In the genomic region with DNA sequence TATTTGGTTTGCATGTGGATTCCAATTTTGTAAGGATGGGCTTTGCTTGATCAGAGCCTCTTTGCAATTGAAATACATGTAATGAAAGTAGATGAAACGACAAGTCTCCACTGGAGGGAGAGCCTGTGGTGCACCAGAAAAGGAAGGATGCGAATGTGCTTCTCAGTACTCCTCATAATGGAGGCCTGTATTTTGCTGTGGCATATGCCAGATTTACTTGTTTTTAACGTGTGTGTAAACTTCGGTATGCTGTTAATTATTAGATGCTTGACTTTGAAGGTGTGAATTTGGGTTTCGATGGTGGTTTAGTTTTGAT, we compare ENCODE assay signal across 9 cellular contexts. TPM values are rescaled to one million over a fixed set of nuclear protein-coding genes. Genes with fewer than 3 reads are reported as not detected.
DNase-seq lines count a peak whose midpoint lies in the region; ATAC-seq, FAIRE-seq and TF ChIP-seq lines count a peak whose summit lies in the region.
"Had no signal": no experiment of that assay in that cellular context is flagged by ENCODE, and none has a peak within 500 bp of the region (broad histone marks: within the 10 kb centered on the region; RNA-seq: fewer than 3 reads in every experiment).

No MANE protein-coding gene starts in this region.

- H3K27me3 ChIP-seq in gastroesophageal sphincter (no peaks in the 10 kb centered on the region), small intestine (ENCODE audit: control insufficient read depth in 2 of 2, insufficient read depth in 2 of 2, low read length in 2 of 2) (no peaks in the 10 kb centered on the region)

- WGBS in gastroesophageal sphincter (ENCODE audit: low coverage in 1 of 2), 2 donors: 13 to 15% methylated on average over 4 to 5 of the region's 5 CpGs
- WGBS in small intestine, 3 donors: 21 to 31% (median 24%) methylated on average over 5 of the region's 5 CpGs

- peak overlapping the region in 3 of 4 donors; percentile 96 to 98 (median 97) for H3K27ac ChIP-seq in gastroesophageal sphincter
- H3K27ac ChIP-seq in small intestine (ENCODE audit: low read depth in 1 of 2, low read length in 1 of 2): no peak overlapping the region
- H3K27ac ChIP-seq: neutrophil had no signal

- TF ChIP-seq CTCF in gastroesophageal sphincter (IDR thresholded peaks at IDR 0.05): peak in 3 of 4 experiments; percentile 39 to 56 (median 53)

- H3K36me3 ChIP-seq in gastroesophageal sphincter: no peaks in the 10 kb centered on the region
- H3K36me3 ChIP-seq in small intestine (ENCODE audit: control insufficient read depth in 2 of 2, insufficient read depth in 2 of 2, low read length in 2 of 2): no peaks in the 10 kb centered on the region
- H3K36me3 ChIP-seq: neutrophil had no signal

- no peak for TF ChIP-seq POLR2A in gastroesophageal sphincter (IDR thresholded peaks at IDR 0.05)

- peak overlapping the region; percentile 95 for H3K27ac Mint-ChIP-seq in activated T-helper 1 cell treated with anti-CD3 and anti-CD28 coated beads, Interleukin-12 subunit alpha, Interleukin-12 subunit beta, Interleukin-2, Interleukin-4 antibody, amounts not matched to agents 30 ng/mL and 10 ng/mL and 1 ng/mL, durations not matched to agents 14 hours and 24 hours and 36 hours

- H3K9me3 ChIP-seq in gastroesophageal sphincter (no peaks in the 10 kb centered on the region), small intestine (ENCODE audit: control insufficient read depth, low read depth) (no peaks in the 10 kb centered on the region)
- H3K9me3 ChIP-seq: neutrophil had no signal

- intact Hi-C loops in activated T-helper 1 cell treated with anti-CD3 and anti-CD28 coated beads, Interleukin-12 subunit alpha, Interleukin-12 subunit beta, Interleukin-2, Interleukin-4 antibody, amounts not matched to agents 30 ng/mL and 10 ng/mL and 1 ng/mL, durations not matched to agents 14 hours and 24 hours and 36 hours (cut with micrococcal nuclease): loop anchor here (1.0 to 5.0 kb wide), 9 partner anchors 47 to 506 kb away; a partner anchor contains a TSS

- H3K9me3 Mint-ChIP-seq in activated T-helper 1 cell treated with anti-CD3 and anti-CD28 coated beads, Interleukin-12 subunit alpha, Interleukin-12 subunit beta, Interleukin-2, Interleukin-4 antibody, amounts not matched to agents 30 ng/mL and 10 ng/mL and 1 ng/mL, durations not matched to agents 14 hours and 24 hours and 36 hours: no peaks in the 10 kb centered on the region

- peaks cover 3% of the 10 kb centered on the region for H3K27me3 Mint-ChIP-seq in activated T-helper 1 cell treated with anti-CD3 and anti-CD28 coated beads, Interleukin-12 subunit alpha, Interleukin-12 subunit beta, Interleukin-2, Interleukin-4 antibody, amounts not matched to agents 30 ng/mL and 10 ng/mL and 1 ng/mL, durations not matched to agents 14 hours and 24 hours and 36 hours (ENCODE audit: insufficient read depth)

- TF ChIP-seq EP300 in gastroesophageal sphincter (IDR thresholded peaks at IDR 0.05): no peak

- peak overlapping the region; percentile 94 for H3K4me3 Mint-ChIP-seq in activated T-helper 1 cell treated with anti-CD3 and anti-CD28 coated beads, Interleukin-12 subunit alpha, Interleukin-12 subunit beta, Interleukin-2, Interleukin-4 antibody, amounts not matched to agents 30 ng/mL and 10 ng/mL and 1 ng/mL, durations not matched to agents 14 hours and 24 hours and 36 hours

- FAIRE-seq in small intestine (lab: Jason Lieb, UNC): no peak

- peaks cover 62% of the 10 kb centered on the region for H3K4me1 Mint-ChIP-seq in activated T-helper 1 cell treated with anti-CD3 and anti-CD28 coated beads, Interleukin-12 subunit alpha, Interleukin-12 subunit beta, Interleukin-2, Interleukin-4 antibody, amounts not matched to agents 30 ng/mL and 10 ng/mL and 1 ng/mL, durations not matched to agents 14 hours and 24 hours and 36 hours (ENCODE audit: low read depth)

- H3K4me3 ChIP-seq in GM08714 (ENCODE audit: low read length) (peak overlapping the region; percentile 92; the same call in 1 of the 2 replicates), gastroesophageal sphincter (peak overlapping the region in 1 of 2 donors; percentile 100), small intestine (ENCODE audit: low read depth in 1 of 2, low read length in 2 of 2) (peak overlapping the region in 1 of 2 donors; percentile 94)

- in situ Hi-C loops in ACHN (cut with HindIII; ENCODE audit: low pct_ligation_motif_present, low pct_unique_long_range_greater_than_20kb, low sequenced_read_pairs): no loop called here

- DNase-seq in ACHN: peak; percentile 66
- peak; percentile 27 to 53 for DNase-seq in Kasumi-1 (lab: John Stamatoyannopoulos, UW)
- peak; percentile 20 for DNase-seq in activated T-helper 1 cell treated with anti-CD3 and anti-CD28 coated beads, Interleukin-12 subunit alpha, Interleukin-12 subunit beta, Interleukin-2, Interleukin-4 antibody, amounts not matched to agents 30 ng/mL and 10 ng/mL and 1 ng/mL, durations not matched to agents 14 hours and 24 hours and 36 hours (ENCODE audit: low spot score)
- DNase-seq in small intestine: peak; percentile 48
- DNase-seq in mesenteric fat pad (ENCODE audit: low spot score): no peak

- H3K4me1 ChIP-seq in gastroesophageal sphincter: peaks cover 3 to 70% (median 31%) of the 10 kb centered on the region in 3 donors
- peaks cover 7 to 8% of the 10 kb centered on the region in 2 donors for H3K4me1 ChIP-seq in small intestine (ENCODE audit: control insufficient read depth in 2 of 2, insufficient read depth in 1 of 2, low read depth in 1 of 2, low read length in 1 of 2)

- H3K36me3 Mint-ChIP-seq in activated T-helper 1 cell treated with anti-CD3 and anti-CD28 coated beads, Interleukin-12 subunit alpha, Interleukin-12 subunit beta, Interleukin-2, Interleukin-4 antibody, amounts not matched to agents 30 ng/mL and 10 ng/mL and 1 ng/mL, durations not matched to agents 14 hours and 24 hours and 36 hours (ENCODE audit: low read depth): peaks cover 29% of the 10 kb centered on the region

- no peak for ATAC-seq in gastroesophageal sphincter
- no peak for ATAC-seq in GM19351 (IDR thresholded peaks at IDR 0.05; ENCODE audit: unreplicated experiment)

RNA-seq across cellular contexts. Expression of a gene that starts 2.8 kb away (rescaled TPM):
- 43.0 and 46.7 TPM in 2 replicates for total RNA-seq in activated T-helper 1 cell treated with anti-CD3 and anti-CD28 coated beads, Interleukin-12 subunit alpha, Interleukin-12 subunit beta, Interleukin-2, Interleukin-4 antibody, amounts not matched to agents 30 ng/mL and 10 ng/mL and 1 ng/mL, durations not matched to agents 14 hours and 24 hours and 36 hours
- total RNA-seq in gastroesophageal sphincter: 10 to 100 TPM; 24.0 to 58.2 (median 32.2) TPM
- polyA plus RNA-seq in small intestine: 10 to 100 TPM; 12.2 to 12.3 (median 12.3) TPM
- total RNA-seq in mesenteric fat pad: 17.4 TPM

Comparison
In these comparisons a context has a peak if more than half of its experiments do, and no peak if none do; other contexts are left out.
1. H3K27ac ChIP-seq: peak in gastroesophageal sphincter (3 of 4); none in small intestine (0 of 2).